ENCODE assay signal across 1 cellular context in the genomic region with DNA sequence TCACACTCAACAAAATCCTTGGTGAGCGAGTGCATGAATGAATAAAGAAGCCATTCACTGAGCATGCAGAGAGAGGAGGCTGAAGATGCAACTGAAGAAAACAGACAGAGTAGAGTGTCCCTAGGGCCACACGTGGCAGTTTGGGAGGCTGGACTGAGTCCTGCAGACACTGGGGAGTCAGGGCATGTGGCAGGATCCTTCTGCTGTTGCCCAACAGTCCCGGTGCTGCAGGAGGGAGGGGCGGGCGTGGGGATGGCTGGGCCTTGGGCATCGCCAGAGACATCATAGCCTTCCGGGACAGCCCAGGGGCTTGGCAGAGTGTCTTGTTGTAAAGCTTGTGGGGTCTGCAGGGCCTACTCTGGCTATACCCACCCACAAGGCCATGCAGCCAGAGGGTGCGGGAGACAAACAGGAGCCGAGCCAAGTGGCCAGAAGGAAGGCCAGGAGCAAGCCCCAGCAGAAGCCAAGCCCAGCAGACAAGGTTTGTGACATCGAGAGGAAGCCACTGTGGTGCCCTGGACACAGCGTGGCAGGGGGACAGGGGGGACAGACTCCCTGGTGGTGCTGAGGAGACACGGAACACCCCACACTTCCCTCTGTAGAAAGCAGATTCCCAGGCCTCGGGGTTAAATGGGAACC.
TF ChIP-seq lines count a peak whose summit lies in the region.

No MANE protein-coding gene starts in this region.

TF ChIP-seq in IMR-90, 13 proteins besides CTCF, POLR2A, EP300 and RAD21 (continued from another document):
- TF ChIP-seq NFE2L2 (IDR thresholded peaks at IDR 0.05; ENCODE audit: low read depth, low read length) = no peak
- TF ChIP-seq RFX5 (IDR thresholded peaks at IDR 0.05; ENCODE audit: low read depth, low read length) = no peak
- TF ChIP-seq RCOR1 (IDR thresholded peaks at IDR 0.05; ENCODE audit: insufficient replicate concordance, low read length) = no peak
- no peak for TF ChIP-seq MXI1 (IDR thresholded peaks at IDR 0.05; ENCODE audit: borderline replicate concordance, low read depth, low read length)
- TF ChIP-seq CHD1 (IDR thresholded peaks at IDR 0.05; ENCODE audit: low read depth, low read length) = no peak
- no peak for TF ChIP-seq FOS (IDR thresholded peaks at IDR 0.05; ENCODE audit: low read depth, low read length)
- no peak for TF ChIP-seq MAZ (IDR thresholded peaks at IDR 0.05; ENCODE audit: borderline replicate concordance, low read depth, low read length)
